10 cellular contexts compared by ENCODE assay signal in genomic region chr10:16787361-16787791, GRCh38. TPM values are rescaled to one million over a fixed set of nuclear protein-coding genes. Genes with fewer than 3 reads are reported as not detected.
DNase-seq lines count a peak whose midpoint lies in the region; ATAC-seq and TF ChIP-seq lines count a peak whose summit lies in the region.
"Had no signal": no experiment of that assay in that cellular context is flagged by ENCODE, and none has a peak within 500 bp of the region (broad histone marks: within the 10 kb centered on the region; RNA-seq: fewer than 3 reads in every experiment).

No MANE protein-coding gene starts in this region.

- no peaks in the 10 kb centered on the region for H3K27me3 ChIP-seq in CD4-positive, alpha-beta T cell (ENCODE audit: control insufficient read depth, insufficient read depth, low read length)

- H3K36me3 Mint-ChIP-seq in CD4-positive, alpha-beta T cell (ENCODE audit: low read depth): peaks cover 47% of the 10 kb centered on the region
- peaks cover 14 to 18% (median 15%) of the 10 kb centered on the region in 3 donors for H3K36me3 Mint-ChIP-seq in naive thymus-derived CD8-positive, alpha-beta T cell

- CTCF ChIA-PET in CD4-positive, alpha-beta T cell (lab: Charles Lee): no interaction called here

- peaks cover 21% of the 10 kb centered on the region for H3K4me1 Mint-ChIP-seq in CD4-positive, alpha-beta T cell (ENCODE audit: low read depth)
- peaks cover 16 to 44% (median 32%) of the 10 kb centered on the region in 4 donors for H3K4me1 Mint-ChIP-seq in naive thymus-derived CD8-positive, alpha-beta T cell

- no peaks in the 10 kb centered on the region for H3K9me3 ChIP-seq in CD4-positive, alpha-beta T cell (ENCODE audit: control insufficient read depth, low read length)
- H3K9me3 ChIP-seq: A549 had no signal

- H3K27me3 Mint-ChIP-seq in CD4-positive, alpha-beta T cell: no peaks in the 10 kb centered on the region
- H3K27me3 Mint-ChIP-seq in naive thymus-derived CD8-positive, alpha-beta T cell: no peaks in the 10 kb centered on the region

- H3K4me3 Mint-ChIP-seq in CD4-positive, alpha-beta T cell: peak overlapping the region; percentile 5
- peak overlapping the region; percentile 11 to 74 (median 54) for H3K4me3 Mint-ChIP-seq in naive thymus-derived CD8-positive, alpha-beta T cell

- peak overlapping the region; percentile 88 for H3K27ac Mint-ChIP-seq in CD4-positive, alpha-beta T cell
- peak overlapping the region; percentile 89 to 99 (median 97) for H3K27ac Mint-ChIP-seq in naive thymus-derived CD8-positive, alpha-beta T cell

- peak overlapping the region; percentile 71 for H3K27ac ChIP-seq in CD4-positive, alpha-beta T cell (ENCODE audit: low read depth, low read length)
- H3K27ac ChIP-seq: A549 had no signal

- peak; percentile 97 for ATAC-seq in CD4-positive, alpha-beta T cell (ENCODE audit: poor library complexity)
- ATAC-seq in HG02938 (IDR thresholded peaks at IDR 0.05; ENCODE audit: unreplicated experiment): peak; percentile 86
- peak; percentile 97 to 99 for ATAC-seq in naive thymus-derived CD8-positive, alpha-beta T cell
- ATAC-seq: A549 had no signal

- POLR2A ChIA-PET in CD4-positive, alpha-beta T cell (lab: Charles Lee): interaction anchor here (2.6 kb wide), 1 partner anchor 30 kb away, joined by 13 read pairs; the partner anchor contains the start of gene RSU1
- POLR2A ChIA-PET in naive thymus-derived CD8-positive, alpha-beta T cell (lab: Charles Lee): interaction anchor here (1.8 kb wide), 1 partner anchor 350 kb away, joined by 4 read pairs; the partner anchor contains the start of gene PTER

- H3K9me3 Mint-ChIP-seq in CD4-positive, alpha-beta T cell: peaks cover 2% of the 10 kb centered on the region
- H3K9me3 Mint-ChIP-seq in naive thymus-derived CD8-positive, alpha-beta T cell: peaks cover 0 to 10% (median 0%) of the 10 kb centered on the region in 9 donors

- intact Hi-C loops in CD4-positive, alpha-beta T cell (cut with DNase I, micrococcal nuclease): loop anchor here in 1 of 2 experiments (2.0 kb wide), 1 partner anchor 29 kb away; the partner anchor contains the start of gene RSU1

- peak; percentile 25 to 65 (median 48) for DNase-seq in CD4-positive, alpha-beta T cell
- peak; percentile 82 for DNase-seq in activated CD8-positive, alpha-beta memory T cell treated with anti-CD3 and anti-CD28 coated beads for 24 hours
- peak; percentile 19 to 80 (median 60) for DNase-seq in naive thymus-derived CD8-positive, alpha-beta T cell
- DNase-seq in A172 (ENCODE audit: low spot score): no peak
- no peak for DNase-seq in NCI-H1105 (lab: John Stamatoyannopoulos, UW)
- DNase-seq in hippocampal formation (lab: John Stamatoyannopoulos, UW): no peak
- no peak for DNase-seq in cerebellar cortex (ENCODE audit: low spot score)
- DNase-seq: NCI-H1694 treated with DMSO at 0.1 percent for 48 hours had no signal

- no peak for TF ChIP-seq CTCF in CD4-positive, alpha-beta T cell (IDR thresholded peaks at IDR 0.05)

RNA-seq across cellular contexts. Expression of gene RSU1, which starts 29.8 kb away (rescaled TPM):
- total RNA-seq in CD4-positive, alpha-beta T cell: 10 to 100 TPM; 26.2 to 28.8 TPM
- total RNA-seq in naive thymus-derived CD8-positive, alpha-beta T cell: 10 to 100 TPM; 57.8 to 64.6 TPM
- 100 to 1,000 TPM; 127 to 149 (median 138) TPM for polyA plus RNA-seq in naive thymus-derived CD8-positive, alpha-beta T cell
- total RNA-seq in A172 (2014; rRNA removed; shearing (Covaris generic)): 74.1 and 75.5 TPM in 2 replicates

Comparison
In these comparisons a context has a peak if more than half of its experiments do, and no peak if none do; other contexts are left out.
1. DNase-seq: peak in CD4-positive, alpha-beta T cell (10 of 10), activated CD8-positive, alpha-beta memory T cell treated with anti-CD3 and anti-CD28 coated beads for 24 hours (single experiment) and naive thymus-derived CD8-positive, alpha-beta T cell (10 of 10); none in A172 (single experiment), NCI-H1105 (single experiment), hippocampal formation (0 of 2) and cerebellar cortex (single experiment).
2. Peak in every context shown above with its lines, with median percentiles within 50 percentile points of each other: ATAC-seq.